In the genomic region with DNA sequence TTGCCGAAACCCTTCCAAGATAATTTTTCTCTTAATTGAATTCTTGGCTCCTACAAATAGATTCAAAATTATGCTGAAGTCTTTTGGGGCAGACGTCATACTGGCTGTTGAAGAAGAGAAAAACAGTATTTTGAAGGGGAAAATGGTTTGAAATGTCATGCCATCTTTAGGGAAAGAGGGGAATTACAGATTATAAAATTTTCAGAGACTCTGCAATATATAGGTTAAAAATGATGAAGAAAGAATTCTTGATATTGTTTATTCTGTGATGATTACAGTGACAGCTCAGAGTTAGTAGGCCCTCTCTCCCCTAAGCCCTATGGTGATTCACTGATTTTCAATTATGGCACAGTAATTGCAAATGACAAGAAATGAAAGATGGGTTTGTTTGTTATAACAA, we compare ENCODE assay signal across 11 cellular contexts.
DNase-seq lines count a peak whose midpoint lies in the region; ATAC-seq and TF ChIP-seq lines count a peak whose summit lies in the region.
"Had no signal": no experiment of that assay in that cellular context is flagged by ENCODE, and none has a peak within 500 bp of the region (broad histone marks: within the 10 kb centered on the region; RNA-seq: fewer than 3 reads in every experiment).

No MANE protein-coding gene starts in this region.

- ATAC-seq in T-cell (replicated peaks in 1 of 4), result no peak

- no peaks in the 10 kb centered on the region for H3K9me3 Mint-ChIP-seq in T-cell
- H3K9me3 Mint-ChIP-seq: stimulated activated naive CD8-positive, alpha-beta T cell treated with anti-CD3 and anti-CD28 coated beads, Interleukin-15, Interleukin-2, amounts not matched to agents 100 ng/mL and 50 ng/mL, for 24 hours had no signal

- DNase-seq in NCI-H1105 treated with DMSO at 0.1 percent for 48 hours (lab: John Stamatoyannopoulos, UW) (peak; percentile 31), NCI-H1105 (lab: John Stamatoyannopoulos, UW) (no peak), OCI-M1 (lab: John Stamatoyannopoulos, UW) (peak; percentile 8), epithelial cell of prostate (ENCODE audit: low read depth, low spot score) (no peak), retinal pigment epithelial cell (ENCODE audit: low read depth) (no peak), RPMI8226 (no peak), GM20000 (ENCODE audit: low spot score) (no peak), T-cell (no peak)
- DNase-seq: colonic mucosa, NCI-H1417 treated with DMSO at 0.1 percent for 48 hours had no signal

- CTCF ChIA-PET in T-cell (lab: Charles Lee), result no interaction called here

- H3K4me1 Mint-ChIP-seq in T-cell, result no peaks in the 10 kb centered on the region

- POLR2A ChIA-PET in T-cell (lab: Charles Lee), result no interaction called here

- H3K36me3 Mint-ChIP-seq in T-cell, result no peaks in the 10 kb centered on the region

- TF ChIP-seq CTCF in retinal pigment epithelial cell (conservative IDR thresholded peaks at IDR 0.05; ENCODE audit: low read depth, low read length), result peak; percentile 23
- no peak for TF ChIP-seq CTCF in GM20000 (IDR thresholded peaks at IDR 0.05; ENCODE audit: extremely low read depth, missing control alignments)

- H3K4me3 ChIP-seq in retinal pigment epithelial cell (ENCODE audit: low read length), result no peak overlapping the region
- H3K4me3 ChIP-seq: colonic mucosa had no signal

- H3K4me3 Mint-ChIP-seq in T-cell, result no peak overlapping the region
- H3K4me3 Mint-ChIP-seq: stimulated activated naive CD8-positive, alpha-beta T cell treated with anti-CD3 and anti-CD28 coated beads, Interleukin-15, Interleukin-2, amounts not matched to agents 100 ng/mL and 50 ng/mL, for 24 hours had no signal

- H3K27ac Mint-ChIP-seq in T-cell, result no peak overlapping the region
- H3K27ac Mint-ChIP-seq: stimulated activated naive CD8-positive, alpha-beta T cell treated with anti-CD3 and anti-CD28 coated beads, Interleukin-15, Interleukin-2, amounts not matched to agents 100 ng/mL and 50 ng/mL, for 24 hours had no signal

- H3K27ac ChIP-seq in epithelial cell of prostate, result peak overlapping the region; percentile 12
- H3K27ac ChIP-seq: colonic mucosa had no signal

- peaks cover 12 to 20% of the 10 kb centered on the region in 2 donors for H3K27me3 Mint-ChIP-seq in T-cell

Comparison
In these comparisons a context has a peak if more than half of its experiments do, and no peak if none do; other contexts are left out.
1. DNase-seq: peak in NCI-H1105 treated with DMSO at 0.1 percent for 48 hours (single experiment) and OCI-M1 (single experiment); none in NCI-H1105 (single experiment), epithelial cell of prostate (single experiment), retinal pigment epithelial cell (single experiment), RPMI8226 (single experiment), GM20000 (single experiment) and T-cell (0 of 34).